ENCODE assay signal across 15 cellular contexts in the genomic region with DNA sequence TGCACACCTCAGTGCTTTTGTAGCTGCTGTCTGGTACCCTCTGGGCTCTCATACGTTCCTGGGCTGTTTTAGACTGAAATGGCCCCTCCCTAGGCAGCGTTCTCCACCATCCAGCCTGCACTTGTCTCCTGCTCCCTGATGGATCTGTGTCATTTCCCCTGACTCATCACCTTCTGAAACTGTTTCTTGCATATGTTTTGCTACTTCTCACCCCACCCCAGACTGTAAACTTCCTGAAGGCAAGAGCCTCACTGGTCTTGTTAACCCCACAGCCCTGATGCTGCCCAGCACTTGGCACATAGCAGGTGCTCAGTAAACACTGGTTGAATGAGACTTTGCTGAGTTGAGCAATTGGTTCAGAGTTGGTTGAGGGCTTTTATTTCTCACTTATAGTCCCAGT.
A peak's percentile ranks its signal among the peaks of the same experiment; 100 is the strongest.
DNase-seq lines count a peak whose midpoint lies in the region; ATAC-seq and TF ChIP-seq lines count a peak whose summit lies in the region.
"Had no signal": no experiment of that assay in that cellular context is flagged by ENCODE, and none has a peak within 500 bp of the region (broad histone marks: within the 10 kb centered on the region; RNA-seq: fewer than 3 reads in every experiment).

No MANE protein-coding gene starts in this region.

- no TSS peak for BruUV-seq in PC-3 (replicated peaks; lab: Mats Ljungman, UMichigan)

- no peaks in the 10 kb centered on the region for H3F3A ChIP-seq in PC-3 (ENCODE audit: low read length, unreplicated experiment)

- H3K9me2 ChIP-seq in PC-3 (replicated peaks; ENCODE audit: low read length): no peaks in the 10 kb centered on the region
- H3K9me2 ChIP-seq: SK-N-SH had no signal

- H4K20me1 ChIP-seq in PC-3 (ENCODE audit: low read length): no peaks in the 10 kb centered on the region

- H3K79me2 ChIP-seq in PC-3 (ENCODE audit: low read length): no peaks in the 10 kb centered on the region

- H3K36me3 ChIP-seq in PC-3 (ENCODE audit: low read depth, low read length): no peaks in the 10 kb centered on the region
- H3K36me3 ChIP-seq in SJCRH30: no peaks in the 10 kb centered on the region

- H3K27me3 ChIP-seq in PC-3 (ENCODE audit: low read length) (no peaks in the 10 kb centered on the region), foreskin keratinocyte (no peaks in the 10 kb centered on the region), SJCRH30 (no peaks in the 10 kb centered on the region)

- DNase-seq in SIG-M5 treated with dmso at 0.1 percent for 504 hours (lab: John Stamatoyannopoulos, UW; ENCODE audit: unreplicated experiment) (peak; percentile 37), SIG-M5 (lab: John Stamatoyannopoulos, UW) (no peak), PC-3 (peak; percentile 56), foreskin keratinocyte (peak; percentile 79 to 90), 8988T (no peak), SJCRH30 (no peak)
- no peak for DNase-seq in stimulated activated naive CD8-positive, alpha-beta T cell treated with anti-CD3 and anti-CD28 coated beads, Interleukin-15, Interleukin-2, amounts not matched to agents 100 U/mL and 50 U/mL, for 24 hours
- DNase-seq: activated CD4-positive, alpha-beta T cell treated with anti-CD3 and anti-CD28 coated beads for 1 hour; activated gamma-delta T cell; natural killer cell; NCI-H1417 treated with DMSO at 0.1 percent for 48 hours; NCI-H526; SK-N-SH had no signal

- intact Hi-C loops in PC-3 (cut with micrococcal nuclease): no loop called here

- POLR2A ChIA-PET in PC-3 (lab: Charles Lee; ENCODE audit: unreplicated experiment): no interaction called here

- H3K9me3 ChIP-seq in PC-3 (ENCODE audit: low read length): no peaks in the 10 kb centered on the region
- H3K9me3 ChIP-seq in SJCRH30 (replicated peaks): no peaks in the 10 kb centered on the region
- H3K9me3 ChIP-seq: SK-N-SH had no signal

- H3K27ac ChIP-seq in PC-3 (ENCODE audit: low read length): no peak overlapping the region
- no peak overlapping the region for H3K27ac ChIP-seq in foreskin keratinocyte
- no peak overlapping the region for H3K27ac ChIP-seq in SJCRH30
- H3K27ac ChIP-seq: 22Rv1 had no signal

- H3K4me2 ChIP-seq in PC-3 (ENCODE audit: low read length): peak overlapping the region; percentile 19; the same call in 1 of the 2 replicates
- H3K4me2 ChIP-seq: SK-N-SH had no signal

- 0 out of 2 replicates have a peak overlapping the region, but pooled peaks have one; percentile 30 for H2AFZ ChIP-seq in PC-3 (ENCODE audit: low read length)

- TF ChIP-seq CTCF in PC-3 (conservative IDR thresholded peaks at IDR 0.05; ENCODE audit: low read depth, low read length) (no peak), foreskin keratinocyte (conservative IDR thresholded peaks at IDR 0.05) (no peak)

- CTCF ChIA-PET in PC-3 (lab: Charles Lee): no interaction called here

- H3K9ac ChIP-seq in PC-3 (ENCODE audit: low read length): no peak overlapping the region
- H3K9ac ChIP-seq: SK-N-SH had no signal

- H3K4me3 ChIP-seq in PC-3 (ENCODE audit: low read length): no peak overlapping the region
- no peak overlapping the region for H3K4me3 ChIP-seq in SJCRH30

- peaks cover 5% of the 10 kb centered on the region; the same call in 1 of the 2 replicates for H3K4me1 ChIP-seq in PC-3 (ENCODE audit: insufficient read depth, low read length)
- H3K4me1 ChIP-seq in foreskin keratinocyte: peaks cover 13% of the 10 kb centered on the region
- no peaks in the 10 kb centered on the region for H3K4me1 ChIP-seq in SJCRH30

- ATAC-seq in PC-3 (peak; percentile 90), foreskin keratinocyte (peak; percentile 87), GM18867 (IDR thresholded peaks at IDR 0.05; ENCODE audit: unreplicated experiment) (no peak)
- ATAC-seq in stimulated activated naive CD8-positive, alpha-beta T cell treated with anti-CD3 and anti-CD28 coated beads, Interleukin-15, Interleukin-2, amounts not matched to agents 100 U/mL and 50 U/mL, for 24 hours: peak; percentile 52

Comparison
In these comparisons a context has a peak if more than half of its experiments do, and no peak if none do; other contexts are left out.
1. DNase-seq: peak in SIG-M5 treated with dmso at 0.1 percent for 504 hours (single experiment), PC-3 (single experiment) and foreskin keratinocyte (2 of 2); none in SIG-M5 (single experiment), stimulated activated naive CD8-positive, alpha-beta T cell treated with anti-CD3 and anti-CD28 coated beads, Interleukin-15, Interleukin-2, amounts not matched to agents 100 U/mL and 50 U/mL, for 24 hours (single experiment), 8988T (single experiment) and SJCRH30 (0 of 2).